ENCODE assay signal across 15 cellular contexts in the genomic region with DNA sequence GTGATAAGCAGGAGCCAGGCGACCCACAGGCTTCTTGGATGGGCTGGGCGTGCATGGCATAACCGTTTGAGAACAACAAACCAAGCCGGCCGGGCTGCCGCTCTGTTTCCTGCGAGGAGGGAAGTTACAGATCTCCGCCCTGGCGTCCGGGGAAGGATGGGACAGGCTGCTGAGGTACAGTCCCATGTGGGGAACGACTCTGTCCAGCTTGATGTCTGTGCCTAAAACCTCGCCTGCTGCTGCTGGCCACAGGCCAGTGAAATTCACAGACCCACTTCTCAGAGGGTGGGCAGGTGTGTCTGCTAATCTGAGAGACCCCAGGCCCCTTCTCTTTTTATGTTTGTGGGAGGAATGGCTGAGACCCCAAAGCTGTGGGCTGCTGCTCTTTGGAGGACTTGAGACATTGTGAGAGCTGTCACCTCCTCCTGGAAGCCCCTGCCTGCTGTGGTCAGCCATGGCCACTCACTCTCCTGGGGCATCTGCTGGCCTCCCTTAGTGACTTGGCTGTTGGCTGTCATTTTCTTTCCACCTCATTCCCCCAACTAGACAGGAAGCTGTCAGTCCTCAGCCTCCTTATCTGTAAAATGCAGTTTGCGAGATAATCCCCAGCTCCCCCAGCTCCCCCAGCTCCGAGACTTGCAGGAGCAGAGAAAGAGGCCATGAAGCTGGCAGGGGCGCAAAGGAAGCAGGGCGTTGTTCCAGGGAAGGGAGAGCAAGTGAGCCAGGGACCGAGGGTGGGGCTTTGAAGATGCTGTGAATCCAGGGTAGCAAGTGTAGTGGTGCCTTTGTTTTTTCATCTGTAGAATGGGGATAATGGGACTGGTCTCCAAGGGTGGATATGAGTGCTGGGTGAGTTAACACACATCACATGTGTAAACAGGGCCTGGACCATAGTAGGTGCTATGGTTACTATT. TPM values are rescaled to one million over a fixed set of nuclear protein-coding genes. Genes with fewer than 3 reads are reported as not detected.
A peak's percentile ranks its signal among the peaks of the same experiment; 100 is the strongest.
DNase-seq lines count a peak whose midpoint lies in the region; ATAC-seq and TF ChIP-seq lines count a peak whose summit lies in the region.
"Had no signal": no experiment of that assay in that cellular context is flagged by ENCODE, and none has a peak within 500 bp of the region (broad histone marks: within the 10 kb centered on the region; RNA-seq: fewer than 3 reads in every experiment).

No MANE protein-coding gene starts in this region.

- DNase-seq in activated T-cell treated with anti-CD3 and anti-CD28 coated beads, Interleukin-2, amount 50 U/mL, for 24 hours: no peak
- DNase-seq in activated T-cell treated with anti-CD3 and anti-CD28 coated beads, Interleukin-2, amount 50 U/mL, for 4 hours: no peak
- no peak for DNase-seq in epithelial cell of prostate (ENCODE audit: low read depth, low spot score)
- DNase-seq in vagina (ENCODE audit: extremely low spot score in 2 of 2): no peak
- no peak for DNase-seq in MV-4-11 (lab: John Stamatoyannopoulos, UW)
- no peak for DNase-seq in NCI-H2107 treated with DMSO at 0.1 percent for 48 hours (lab: John Stamatoyannopoulos, UW; ENCODE audit: unreplicated experiment)
- DNase-seq in kidney glomerular epithelial cell (lab: John Stamatoyannopoulos, UW): no peak
- DNase-seq: activated CD4-positive, CD25-positive, alpha-beta regulatory T cell; DMS79; islet precursor cell; occipital lobe; SHP77 had no signal

- TF ChIP-seq POLR2A in vagina (IDR thresholded peaks at IDR 0.05): no peak

- no peaks in the 10 kb centered on the region for H3K36me3 Mint-ChIP-seq in activated T-cell treated with anti-CD3 and anti-CD28 coated beads, Interleukin-2, amount 50 U/mL, for 24 hours (ENCODE audit: low read depth)
- peaks cover 1% of the 10 kb centered on the region for H3K36me3 Mint-ChIP-seq in activated T-cell treated with anti-CD3 and anti-CD28 coated beads, Interleukin-2, amount 50 U/mL, for 4 hours (ENCODE audit: insufficient read depth)

- H3K4me1 ChIP-seq in mesodermal cell (ENCODE audit: control insufficient read depth, insufficient read depth, low read length, poor library complexity, severe bottlenecking): peaks cover 41% of the 10 kb centered on the region
- peaks cover 92% of the 10 kb centered on the region for H3K4me1 ChIP-seq in vagina

- peaks cover 55% of the 10 kb centered on the region for H3K4me1 Mint-ChIP-seq in activated T-cell treated with anti-CD3 and anti-CD28 coated beads, Interleukin-2, amount 50 U/mL, for 24 hours (ENCODE audit: low read depth)
- H3K4me1 Mint-ChIP-seq in activated T-cell treated with anti-CD3 and anti-CD28 coated beads, Interleukin-2, amount 50 U/mL, for 4 hours (ENCODE audit: low read depth): peaks cover 43% of the 10 kb centered on the region

- H3K9me3 Mint-ChIP-seq in activated T-cell treated with anti-CD3 and anti-CD28 coated beads, Interleukin-2, amount 50 U/mL, for 24 hours: no peaks in the 10 kb centered on the region
- H3K9me3 Mint-ChIP-seq in activated T-cell treated with anti-CD3 and anti-CD28 coated beads, Interleukin-2, amount 50 U/mL, for 4 hours: no peaks in the 10 kb centered on the region
- H3K9me3 Mint-ChIP-seq: activated T-helper 1 cell treated with anti-CD3 and anti-CD28 coated beads, Interleukin-12 subunit alpha, Interleukin-12 subunit beta, Interleukin-2, Interleukin-4 antibody, amounts not matched to agents 30 ng/mL and 10 ng/mL and 1 ng/mL, durations not matched to agents 14 hours and 24 hours and 36 hours; stimulated activated naive CD8-positive, alpha-beta T cell treated with anti-CD3 and anti-CD28 coated beads, Interleukin-15, Interleukin-2, amounts not matched to agents 100 ng/mL and 50 ng/mL, for 24 hours had no signal

- H3K36me3 ChIP-seq in mesodermal cell (ENCODE audit: control insufficient read depth, insufficient read depth, low read length) (peaks cover 8% of the 10 kb centered on the region), vagina (no peaks in the 10 kb centered on the region)

- H3K27ac Mint-ChIP-seq in activated T-cell treated with anti-CD3 and anti-CD28 coated beads, Interleukin-2, amount 50 U/mL, for 24 hours: peak overlapping the region; percentile 31
- H3K27ac Mint-ChIP-seq: activated T-helper 1 cell treated with anti-CD3 and anti-CD28 coated beads, Interleukin-12 subunit alpha, Interleukin-12 subunit beta, Interleukin-2, Interleukin-4 antibody, amounts not matched to agents 30 ng/mL and 10 ng/mL and 1 ng/mL, durations not matched to agents 14 hours and 24 hours and 36 hours; stimulated activated naive CD8-positive, alpha-beta T cell treated with anti-CD3 and anti-CD28 coated beads, Interleukin-15, Interleukin-2, amounts not matched to agents 100 ng/mL and 50 ng/mL, for 24 hours had no signal

- H3K9me3 ChIP-seq in mesodermal cell (ENCODE audit: control insufficient read depth, low read length): no peaks in the 10 kb centered on the region
- H3K9me3 ChIP-seq in vagina: no peaks in the 10 kb centered on the region

- H3K27ac ChIP-seq in epithelial cell of prostate (peak overlapping the region; percentile 95), mesodermal cell (ENCODE audit: low read depth, low read length, severe bottlenecking) (peak overlapping the region; percentile 5), vagina (peak overlapping the region; percentile 95)

- no peaks in the 10 kb centered on the region for H3K27me3 Mint-ChIP-seq in activated T-cell treated with anti-CD3 and anti-CD28 coated beads, Interleukin-2, amount 50 U/mL, for 24 hours
- no peaks in the 10 kb centered on the region for H3K27me3 Mint-ChIP-seq in activated T-cell treated with anti-CD3 and anti-CD28 coated beads, Interleukin-2, amount 50 U/mL, for 4 hours (ENCODE audit: low read depth)
- H3K27me3 Mint-ChIP-seq: stimulated activated naive CD8-positive, alpha-beta T cell treated with anti-CD3 and anti-CD28 coated beads, Interleukin-15, Interleukin-2, amounts not matched to agents 100 ng/mL and 50 ng/mL, for 24 hours had no signal

- H3K4me3 Mint-ChIP-seq in activated T-cell treated with anti-CD3 and anti-CD28 coated beads, Interleukin-2, amount 50 U/mL, for 24 hours: no peak overlapping the region
- H3K4me3 Mint-ChIP-seq in activated T-cell treated with anti-CD3 and anti-CD28 coated beads, Interleukin-2, amount 50 U/mL, for 4 hours: no peak overlapping the region
- H3K4me3 Mint-ChIP-seq: activated T-helper 1 cell treated with anti-CD3 and anti-CD28 coated beads, Interleukin-12 subunit alpha, Interleukin-12 subunit beta, Interleukin-2, Interleukin-4 antibody, amounts not matched to agents 30 ng/mL and 10 ng/mL and 1 ng/mL, durations not matched to agents 14 hours and 24 hours and 36 hours; stimulated activated naive CD8-positive, alpha-beta T cell treated with anti-CD3 and anti-CD28 coated beads, Interleukin-15, Interleukin-2, amounts not matched to agents 100 ng/mL and 50 ng/mL, for 24 hours had no signal

- ATAC-seq in activated T-cell treated with anti-CD3 and anti-CD28 coated beads, Interleukin-2, amount 50 U/mL, for 4 hours: no peak

- TF ChIP-seq CTCF in vagina (IDR thresholded peaks at IDR 0.05): no peak

- no peak overlapping the region for H3K4me3 ChIP-seq in mesodermal cell (ENCODE audit: extremely low read depth, insufficient read depth, low read length, poor library complexity, severe bottlenecking)
- no peak overlapping the region for H3K4me3 ChIP-seq in vagina

- 89 to 90% methylated on average over 14 to 15 of the region's 17 CpGs for WGBS in mesodermal cell (ENCODE audit: insufficient coverage in 2 of 2), 2 experiments

- H3K27me3 ChIP-seq in vagina: no peaks in the 10 kb centered on the region

- intact Hi-C loops in vagina (cut with DNase I): no loop called here

RNA-seq across cellular contexts. Expression of gene CMIP, which starts 51.0 kb away (rescaled TPM):
- 10 to 100 TPM; 20.8 to 23.5 (median 21.9) TPM for total RNA-seq in activated T-cell treated with anti-CD3 and anti-CD28 coated beads, Interleukin-2, amount 50 U/mL, for 4 hours
- polyA plus RNA-seq in mesodermal cell (2013, experiment 1 of 2): 43.4 TPM
- polyA plus RNA-seq in mesodermal cell (2013, experiment 2 of 2): 38.5 TPM
- total RNA-seq in vagina: 66.3 TPM

Comparison
In these comparisons a context has a peak if more than half of its experiments do, and no peak if none do; other contexts are left out.
1. H3K27ac ChIP-seq: peak in every context shown above with its lines; median percentile 95 in epithelial cell of prostate; 95 in vagina; 5 in mesodermal cell.